In genomic region chr17:9529033-9529748, GRCh38 we compare ENCODE assay signal across 9 cellular contexts. TPM values are rescaled to one million over a fixed set of nuclear protein-coding genes. Genes with fewer than 3 reads are reported as not detected.
DNase-seq lines count a peak whose midpoint lies in the region; ATAC-seq, FAIRE-seq and TF ChIP-seq lines count a peak whose summit lies in the region.
"Had no signal": no experiment of that assay in that cellular context is flagged by ENCODE, and none has a peak within 500 bp of the region (broad histone marks: within the 10 kb centered on the region; RNA-seq: fewer than 3 reads in every experiment).

No MANE protein-coding gene starts in this region.

- H3K4me2 ChIP-seq in MM.1S (ENCODE audit: low read depth, low read length) (no peak overlapping the region), H1 (ENCODE audit: insufficient read depth in 1 of 2, low read depth in 2 of 2, low read length in 2 of 2) (no peak overlapping the region)

- H3K4ac ChIP-seq in H1 (replicated peaks; ENCODE audit: insufficient read length, low read depth, low read length): no peak overlapping the region

- DNase-seq in NCI-H146 (lab: John Stamatoyannopoulos, UW) (peak; percentile 13), NCI-H146 treated with DMSO at 0.1 percent for 48 hours (lab: John Stamatoyannopoulos, UW; ENCODE audit: unreplicated experiment) (no peak), MM.1S (no peak), H1 (ENCODE audit: low read depth in 1 of 2, low spot score in 2 of 2) (no peak), retinal pigment epithelial cell (ENCODE audit: low read depth) (no peak), iPS-NIHi7 (ENCODE audit: extremely low spot score) (no peak), cerebellar nuclear complex (lab: John Stamatoyannopoulos, UW) (no peak)

- H3K79me1 ChIP-seq in H1 (ENCODE audit: low read depth, low read length): no peaks in the 10 kb centered on the region

- no peak overlapping the region for H4K91ac ChIP-seq in H1 (replicated peaks; ENCODE audit: insufficient read length, low read length)

- no peak overlapping the region for H4K8ac ChIP-seq in H1 (ENCODE audit: extremely low read depth, insufficient read depth, low read length)

- H3K14ac ChIP-seq in H1 (ENCODE audit: insufficient read length): no peak overlapping the region

- H3K27ac ChIP-seq in MM.1S (ENCODE audit: low read length) (no peak overlapping the region), H1 (ENCODE audit: low read depth, low read length) (no peak overlapping the region)

- no peak for ATAC-seq in HG03521 (IDR thresholded peaks at IDR 0.05; ENCODE audit: unreplicated experiment)

- H3K36me3 ChIP-seq in MM.1S (replicated peaks; ENCODE audit: insufficient read depth, low read length): no peaks in the 10 kb centered on the region
- no peaks in the 10 kb centered on the region; a peak in 1 of 8 replicates for H3K36me3 ChIP-seq in H1 (ENCODE audit: control insufficient read depth in 2 of 4, insufficient read depth in 4 of 4, low read length in 3 of 4)

- H3K4me1 ChIP-seq in MM.1S (ENCODE audit: low read length) (no peaks in the 10 kb centered on the region), H1 (replicated peaks in 1 of 4; ENCODE audit: control insufficient read depth in 3 of 4, insufficient read depth in 4 of 4, low read length in 3 of 4) (0 out of 7 replicates have a peak, but pooled peaks cover 0 to 2% (median 0%) of the 10 kb centered on the region in 4 experiments)

- 95% methylated on average over 4 of the region's 5 CpGs; no CpG with 5 or more reads in 1 of the 2 experiments for WGBS in H1 (ENCODE audit: extremely low coverage in 1 of 2, insufficient coverage in 1 of 2, insufficient read length in 1 of 2, insufficient replicate concordance in 2 of 2, low coverage in 1 of 2, low lambda C conversion rate in 2 of 2, missing lambda C conversion rate in 1 of 2), 2 experiments

- TF ChIP-seq CTCF in MM.1S (IDR thresholded peaks at IDR 0.05; ENCODE audit: low read length) (peak; percentile 54), H1 (IDR thresholded peaks at IDR 0.05; ENCODE audit: control extremely low read depth in 1 of 3, insufficient read depth in 1 of 3, low read depth in 1 of 3, low read length in 3 of 3) (peak in 2 of 3 experiments; percentile 58 to 60; a peak in 3 of 4 replicates), retinal pigment epithelial cell (conservative IDR thresholded peaks at IDR 0.05; ENCODE audit: low read depth, low read length) (peak; percentile 64)

- no peak overlapping the region for H2BK5ac ChIP-seq in H1 (ENCODE audit: low read depth, low read length)

- H2BK15ac ChIP-seq in H1 (ENCODE audit: low read length): no peak overlapping the region

- no peak overlapping the region for H4K5ac ChIP-seq in H1 (ENCODE audit: insufficient read length, low read depth, low read length)

- no peaks in the 10 kb centered on the region for H3K23me2 ChIP-seq in H1 (ENCODE audit: low read depth, low read length)

- H3K9me3 ChIP-seq in MM.1S (replicated peaks; ENCODE audit: insufficient read depth, low read length) (no peaks in the 10 kb centered on the region), H1 (ENCODE audit: insufficient read depth in 2 of 2, low read depth in 1 of 2, low read length in 1 of 2) (no peaks in the 10 kb centered on the region)

- POLR2A ChIA-PET in H1 (lab: Charles Lee; ENCODE audit: partially characterized antibody): no interaction called here

- H3K9ac ChIP-seq in MM.1S (ENCODE audit: low read length) (no peak overlapping the region), H1 (replicated peaks in 1 of 4; ENCODE audit: extremely low read depth in 1 of 4, low read depth in 3 of 4, low read length in 3 of 4) (no peak overlapping the region)

- H2BK120ac ChIP-seq in H1 (replicated peaks; ENCODE audit: low read depth, low read length): no peak overlapping the region

- H3K27me3 ChIP-seq in MM.1S (replicated peaks; ENCODE audit: insufficient read depth, low read length) (no peaks in the 10 kb centered on the region), H1 (replicated peaks in 1 of 4; ENCODE audit: control insufficient read depth in 3 of 4, extremely low read depth in 1 of 4, insufficient read depth in 3 of 4, low read length in 3 of 4) (no peaks in the 10 kb centered on the region)

- TF ChIP-seq POLR2A in H1 (IDR thresholded peaks at IDR 0.05; ENCODE audit: control extremely low read depth in 1 of 2, low read depth in 2 of 2, low read length in 2 of 2): no peak

- H2AFZ ChIP-seq in MM.1S (ENCODE audit: low read length) (no peak overlapping the region), H1 (ENCODE audit: low read length) (no peak overlapping the region)

- no peak for TF ChIP-seq EP300 in H1 (IDR thresholded peaks at IDR 0.05; ENCODE audit: borderline replicate concordance in 1 of 2, low read depth in 2 of 2, low read length in 2 of 2)

- no peaks in the 10 kb centered on the region for H3K79me2 ChIP-seq in MM.1S (ENCODE audit: low read length)
- H3K79me2 ChIP-seq in H1 (ENCODE audit: control insufficient read depth in 1 of 2, insufficient read depth in 2 of 2, low read length in 2 of 2): no peaks in the 10 kb centered on the region

- H2BK12ac ChIP-seq in H1 (ENCODE audit: low read depth, low read length): no peak overlapping the region

- H3K9me2 ChIP-seq in MM.1S (replicated peaks; ENCODE audit: insufficient read depth, low read length): no peaks in the 10 kb centered on the region

- CTCF ChIA-PET in H1 (lab: Charles Lee; ENCODE audit: partially characterized antibody): interaction anchor here (0.7 to 2.1 kb wide), 13 partner anchors 10 to 531 kb away, joined by 3 to 7 read pairs (median 3); no protein-coding TSS in a partner anchor

- no peak overlapping the region for H3K23ac ChIP-seq in H1 (ENCODE audit: insufficient read length)

- H3K18ac ChIP-seq in H1 (ENCODE audit: extremely low read depth, low read length): no peak overlapping the region

- H3F3A ChIP-seq in MM.1S (ENCODE audit: insufficient read depth, low read length): no peaks in the 10 kb centered on the region

- H3K56ac ChIP-seq in H1 (replicated peaks; ENCODE audit: insufficient read length, low read depth, low read length): no peak overlapping the region

- H2BK20ac ChIP-seq in H1 (ENCODE audit: low read length): no peak overlapping the region

- H3K4me3 ChIP-seq in MM.1S (ENCODE audit: low read length) (no peak overlapping the region), H1 (ENCODE audit: extremely low read depth in 1 of 4, insufficient read depth in 2 of 4, low read depth in 3 of 4, low read length in 4 of 4) (no peak overlapping the region), retinal pigment epithelial cell (ENCODE audit: low read length) (no peak overlapping the region)

- TF ChIP-seq RAD21 in H1 (IDR thresholded peaks at IDR 0.05 in 1 of 2, conservative IDR thresholded peaks at IDR 0.05 in 1 of 2; ENCODE audit: low read depth in 2 of 2, low read length in 2 of 2): peak; percentile 84 to 87

- peak; percentile 74 for FAIRE-seq in H1 (lab: Jason Lieb, UNC)

- no peaks in the 10 kb centered on the region for H4K20me1 ChIP-seq in MM.1S (ENCODE audit: insufficient read depth, low read length)
- H4K20me1 ChIP-seq in H1 (replicated peaks in 1 of 2; ENCODE audit: control insufficient read depth in 1 of 2, insufficient read depth in 2 of 2, low read length in 2 of 2): no peaks in the 10 kb centered on the region

- no peak overlapping the region for H2AK5ac ChIP-seq in H1 (ENCODE audit: low read depth, low read length)

TF ChIP-seq in H1, 55 proteins besides CTCF, POLR2A, EP300 and RAD21:
- no peak for TF ChIP-seq ZNF274 (IDR thresholded peaks at IDR 0.05; ENCODE audit: borderline replicate concordance, extremely low read depth, low read length)
- no peak for TF ChIP-seq USF2 (IDR thresholded peaks at IDR 0.05; ENCODE audit: low read length)
- TF ChIP-seq TAF7 (optimal IDR thresholded peaks at IDR 0.05; ENCODE audit: borderline replicate concordance, low read depth, low read length): no peak
- TF ChIP-seq CEBPB (IDR thresholded peaks at IDR 0.05; ENCODE audit: low read depth, low read length): no peak
- no peak for TF ChIP-seq ASH2L (IDR thresholded peaks at IDR 0.05; ENCODE audit: low read length)
- 0 out of 2 replicates have a peak, but pooled peaks have one; percentile 68 for TF ChIP-seq POU5F1 (IDR thresholded peaks at IDR 0.05; ENCODE audit: low read depth, low read length)

RNA-seq across cellular contexts. Expression of gene STX8, which starts 46.4 kb away (rescaled TPM):
- 42.5 and 44.0 TPM in 2 replicates for total RNA-seq in H1 (2021; fragmentation: NEBNext Ultra II Directional; extraction: Animal tissue kit (Norgen Biotek cat#: 25700))
- 14.8 and 22.8 TPM in 2 replicates for polyA plus RNA-seq in H1 (2011; rRNA removed)
- 43.9 TPM for polyA plus RNA-seq in H1 (2011; cell fraction: cytosol; rRNA removed)
- 18.3 TPM for polyA plus RNA-seq in H1 (2011; cell fraction: nucleus; rRNA removed)
- 58.9 to 87.7 TPM (median 70.6 TPM) in 4 replicates for polyA plus RNA-seq in H1 (2012, experiment 1 of 2)
- 10.2 TPM for polyA plus RNA-seq in H1 (2012, experiment 2 of 2)
- polyA plus RNA-seq in H1 (2013, experiment 1 of 2): 41.3 TPM
- polyA plus RNA-seq in H1 (2013, experiment 2 of 2): 44.4 TPM
- polyA minus RNA-seq in H1 (2011; rRNA and poly(A)+ RNA removed): 20.7 and 32.5 TPM in 2 replicates
- polyA minus RNA-seq in H1 (2011; cell fraction: cytosol; rRNA and poly(A)+ RNA removed): 18.6 TPM
- 26.4 TPM for polyA minus RNA-seq in H1 (2011; cell fraction: nucleus; rRNA and poly(A)+ RNA removed)

RNA-seq across cellular contexts. Expression of gene CFAP52, which starts 47.3 kb away (rescaled TPM):
- total RNA-seq in H1 (2021; fragmentation: NEBNext Ultra II Directional; extraction: Animal tissue kit (Norgen Biotek cat#: 25700)): not detected in 2 replicates
- polyA plus RNA-seq in H1 (2011; rRNA removed): 0.11 TPM in 1 of 2 replicates, not detected in the other
- polyA plus RNA-seq in H1 (2011; cell fraction: cytosol; rRNA removed): not detected
- polyA plus RNA-seq in H1 (2011; cell fraction: nucleus; rRNA removed): not detected
- polyA plus RNA-seq in H1 (2012, experiment 1 of 2): 0.70 TPM in 1 of 4 replicates, not detected in the others
- polyA plus RNA-seq in H1 (2012, experiment 2 of 2): not detected
- polyA plus RNA-seq in H1 (2013, experiment 1 of 2): not detected
- polyA plus RNA-seq in H1 (2013, experiment 2 of 2): not detected
- polyA minus RNA-seq in H1 (2011; rRNA and poly(A)+ RNA removed): not detected in 2 replicates
- polyA minus RNA-seq in H1 (2011; cell fraction: cytosol; rRNA and poly(A)+ RNA removed): not detected
- polyA minus RNA-seq in H1 (2011; cell fraction: nucleus; rRNA and poly(A)+ RNA removed): not detected
- total RNA-seq: skeletal muscle tissue had no signal
